Comparison of ENCODE assay signal across 8 cellular contexts in the genomic region with DNA sequence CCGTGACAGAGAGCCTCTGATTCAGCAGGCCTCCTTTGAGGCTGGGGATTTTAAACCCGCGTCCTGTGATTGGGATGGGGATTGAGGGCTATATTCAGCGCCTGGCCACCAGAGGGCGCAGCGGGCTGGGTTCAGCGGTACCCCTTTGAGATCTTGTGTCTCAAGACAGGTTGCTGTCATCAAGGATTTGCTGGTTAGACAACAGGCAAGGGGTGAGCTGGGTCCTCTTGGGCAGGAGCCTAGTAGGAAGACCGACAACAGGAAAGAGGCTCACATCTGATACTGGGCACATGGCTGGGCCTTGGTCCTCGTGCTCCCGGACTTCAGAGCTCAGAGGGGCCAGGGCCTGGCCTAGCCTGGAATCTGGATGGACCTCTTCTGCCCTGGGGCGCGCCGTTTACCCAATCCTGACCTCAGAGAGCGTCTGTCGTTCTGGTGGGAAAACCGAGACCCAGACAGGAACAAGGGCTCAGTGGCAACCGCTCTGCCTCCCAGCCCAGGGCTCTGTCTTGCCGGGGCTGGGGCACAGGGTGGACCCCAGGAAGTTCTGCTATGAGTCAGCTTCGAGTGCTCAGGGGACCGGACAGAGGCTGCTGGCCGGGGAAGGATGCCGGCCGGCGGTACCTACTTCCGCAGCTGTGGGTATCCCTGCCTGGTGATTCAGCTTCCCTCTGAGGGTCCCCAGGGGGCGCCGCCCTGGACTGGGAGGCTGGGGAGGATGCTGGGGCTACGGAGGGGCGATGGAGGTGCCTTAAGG. TPM values are rescaled to one million over a fixed set of nuclear protein-coding genes. Genes with fewer than 3 reads are reported as not detected.
A peak's percentile ranks its signal among the peaks of the same experiment; 100 is the strongest.
DNase-seq lines count a peak whose midpoint lies in the region; ATAC-seq, FAIRE-seq and TF ChIP-seq lines count a peak whose summit lies in the region.

No MANE protein-coding gene starts in this region.

- H3K9ac ChIP-seq in rectal smooth muscle tissue (ENCODE audit: low read length) = peak overlapping the region; percentile 60

- H3K27ac ChIP-seq in rectal smooth muscle tissue (ENCODE audit: low read depth, low read length) = peak overlapping the region; percentile 91
- H3K27ac ChIP-seq in vagina = peak overlapping the region; percentile 98

- FAIRE-seq in GM12892 (lab: Jason Lieb, UNC) = peak; percentile 94

- peak; percentile 91 for DNase-seq in GM12892 (ENCODE audit: insufficient read length)
- DNase-seq in NCI-H146 treated with DMSO at 0.1 percent for 48 hours (lab: John Stamatoyannopoulos, UW; ENCODE audit: unreplicated experiment) = peak; percentile 34
- peak; percentile 78 to 89 (median 86) for DNase-seq in T-helper 2 cell
- DNase-seq in anterior cingulate cortex (lab: John Stamatoyannopoulos, UW) = peak in 56 of 58 donors; percentile 30 to 91 (median 79)
- DNase-seq in hepatic stellate cell (ENCODE audit: low spot score) = peak; percentile 95
- peak in 1 of 2 donors; percentile 92 for DNase-seq in vagina (ENCODE audit: extremely low spot score in 2 of 2)

- no peak for TF ChIP-seq POLR2A in GM12892 (IDR thresholded peaks at IDR 0.05; ENCODE audit: low read depth, low read length)
- TF ChIP-seq POLR2A in vagina (IDR thresholded peaks at IDR 0.05) = no peak

- no peaks in the 10 kb centered on the region for H3K27me3 ChIP-seq in rectal smooth muscle tissue (ENCODE audit: control insufficient read depth, insufficient read depth, low read length)
- H3K27me3 ChIP-seq in vagina = no peaks in the 10 kb centered on the region

- H3K4me3 ChIP-seq in rectal smooth muscle tissue (ENCODE audit: low read length) (peak overlapping the region; percentile 69), vagina (peak overlapping the region; percentile 57 to 82)

- H3K4me1 ChIP-seq in rectal smooth muscle tissue (ENCODE audit: control insufficient read depth, insufficient read depth, low read length) (peaks cover 15% of the 10 kb centered on the region), vagina (peaks cover 37% of the 10 kb centered on the region)

- peak; percentile 88 to 99 (median 96) for TF ChIP-seq CTCF in vagina (IDR thresholded peaks at IDR 0.05)

- intact Hi-C loops in vagina (cut with DNase I) = loop anchor here (10.0 kb wide), 2 partner anchors 120 to 290 kb away; no protein-coding TSS in a partner anchor

- ATAC-seq in HG02840 (IDR thresholded peaks at IDR 0.05; ENCODE audit: low FRiP score, unreplicated experiment) = peak; percentile 42

- H3K36me3 ChIP-seq in rectal smooth muscle tissue (ENCODE audit: control insufficient read depth, insufficient read depth, low read length) = no peaks in the 10 kb centered on the region
- H3K36me3 ChIP-seq in vagina = no peaks in the 10 kb centered on the region

- H3K9me3 ChIP-seq in vagina = no peaks in the 10 kb centered on the region

RNA-seq across cellular contexts. Expression of gene SLC35E4, which starts 0.9 kb away (rescaled TPM):
- polyA plus RNA-seq in GM12892 (2012; ENCODE audit: missing spikeins) = 0.23 TPM
- 6.4 TPM for total RNA-seq in vagina

RNA-seq across cellular contexts. Expression of gene TCN2, which starts 27.7 kb away (rescaled TPM):
- 4.0 TPM for polyA plus RNA-seq in GM12892 (2012; ENCODE audit: missing spikeins)
- 20.4 TPM for total RNA-seq in vagina

RNA-seq across cellular contexts. Expression of gene DUSP18, which starts 33.0 kb away (rescaled TPM):
- 3.3 TPM for polyA plus RNA-seq in GM12892 (2012; ENCODE audit: missing spikeins)
- 7.4 TPM for total RNA-seq in vagina

RNA-seq across cellular contexts. Expression of gene PES1, which starts 42.9 kb away (rescaled TPM):
- 50.4 TPM for polyA plus RNA-seq in GM12892 (2012; ENCODE audit: missing spikeins)
- 75.6 TPM for total RNA-seq in vagina
